16 cellular contexts compared by ENCODE assay signal in genomic region chr11:101430236-101430635, GRCh38.
A peak's percentile ranks its signal among the peaks of the same experiment; 100 is the strongest.
DNase-seq lines count a peak whose midpoint lies in the region; ATAC-seq and TF ChIP-seq lines count a peak whose summit lies in the region.
"Had no signal": no experiment of that assay in that cellular context is flagged by ENCODE, and none has a peak within 500 bp of the region (broad histone marks: within the 10 kb centered on the region; RNA-seq: fewer than 3 reads in every experiment).

No MANE protein-coding gene starts in this region.

- intact Hi-C loops in Right ventricle myocardium inferior (cut with DNase I) = no loop called here
- intact Hi-C loops in Right ventricle myocardium superior (cut with DNase I) = no loop called here
- intact Hi-C loops in mucosa of descending colon (cut with DNase I, micrococcal nuclease) = no loop called here
- intact Hi-C loops in uterus (cut with DNase I; ENCODE audit: low total_unique reads) = no loop called here

- H3K36me3 ChIP-seq in mucosa of descending colon (ENCODE audit: low read depth) (no peaks in the 10 kb centered on the region), uterus (no peaks in the 10 kb centered on the region)
- H3K36me3 ChIP-seq: MG63 had no signal

- H3K4me1 ChIP-seq in mucosa of descending colon (ENCODE audit: low read depth) = no peaks in the 10 kb centered on the region
- peaks cover 0 to 2% of the 10 kb centered on the region in 2 donors for H3K4me1 ChIP-seq in uterus
- H3K4me1 ChIP-seq: A549 had no signal

- peaks cover 20% of the 10 kb centered on the region for H3K9me3 Mint-ChIP-seq in WTC11

- no peaks in the 10 kb centered on the region for H3K27me3 Mint-ChIP-seq in WTC11 (ENCODE audit: low read depth)

- TF ChIP-seq POLR2A in uterus (IDR thresholded peaks at IDR 0.05) = no peak

- peak overlapping the region; percentile 60 to 74 for H3K27ac ChIP-seq in uterus
- H3K27ac ChIP-seq: A549, HL-60 had no signal

- ATAC-seq in Right ventricle myocardium inferior (peak; percentile 46), Right ventricle myocardium superior (ENCODE audit: poor library complexity) (no peak), WTC11 (peak; percentile 20), mucosa of descending colon (peak; percentile 32)
- ATAC-seq: A549 had no signal

- no peak for TF ChIP-seq CTCF in WTC11 (IDR thresholded peaks at IDR 0.05)
- no peak for TF ChIP-seq CTCF in mucosa of descending colon (IDR thresholded peaks at IDR 0.05)
- no peak for TF ChIP-seq CTCF in uterus (IDR thresholded peaks at IDR 0.05)

- POLR2A ChIA-PET in WTC11 (lab: Charles Lee) = no interaction called here

- peaks cover 27% of the 10 kb centered on the region for H3K4me1 Mint-ChIP-seq in WTC11
- H3K4me1 Mint-ChIP-seq: CD14-positive monocyte had no signal

- H3K36me3 Mint-ChIP-seq in WTC11 = no peaks in the 10 kb centered on the region
- H3K36me3 Mint-ChIP-seq: CD14-positive monocyte had no signal

- H3K9me3 ChIP-seq in mucosa of descending colon (no peaks in the 10 kb centered on the region), uterus (peaks cover 0 to 7% of the 10 kb centered on the region in 2 donors)
- H3K9me3 ChIP-seq: A549 had no signal

- no peak overlapping the region for H3K27ac Mint-ChIP-seq in WTC11
- H3K27ac Mint-ChIP-seq: CD14-positive monocyte had no signal

- no peaks in the 10 kb centered on the region for H3K27me3 ChIP-seq in uterus
- H3K27me3 ChIP-seq: MG63 had no signal

- H3K4me3 Mint-ChIP-seq in WTC11 = no peak overlapping the region
- H3K4me3 Mint-ChIP-seq: CD14-positive monocyte had no signal

- H3K4me3 ChIP-seq in mucosa of descending colon (no peak overlapping the region), uterus (no peak overlapping the region)
- H3K4me3 ChIP-seq: A549, MG63 had no signal

- no peak for DNase-seq in Right ventricle myocardium inferior (ENCODE audit: missing footprints)
- no peak for DNase-seq in Right ventricle myocardium superior
- DNase-seq in WTC11 (ENCODE audit: low spot score) = no peak
- DNase-seq in mucosa of descending colon = no peak
- no peak for DNase-seq in uterus
- DNase-seq in GM19240 (ENCODE audit: insufficient read length, low spot score) = no peak
- DNase-seq in T-helper 1 cell = no peak
- DNase-seq in HuH-7.5 (ENCODE audit: low spot score) = no peak
- DNase-seq: COR-L47, KG1, MG63, NCI-H1092 treated with DMSO at 0.1 percent for 48 hours, NCI-H1694 had no signal

- CTCF ChIA-PET in WTC11 (lab: Charles Lee) = interaction anchor here (1.1 to 3.1 kb wide), 4 partner anchors 9 to 577 kb away, joined by 3 to 22 read pairs (median 9); no protein-coding TSS in a partner anchor

TF ChIP-seq in WTC11, 78 proteins besides CTCF, POLR2A, EP300 and RAD21:
- no peak for TF ChIP-seq TCF7 (CRISPR knock-in tag; IDR thresholded peaks at IDR 0.05; ENCODE audit: low read depth)
- TF ChIP-seq ZNF138 (CRISPR knock-in tag; conservative IDR thresholded peaks at IDR 0.05) = no peak
- TF ChIP-seq, protein P1, sequence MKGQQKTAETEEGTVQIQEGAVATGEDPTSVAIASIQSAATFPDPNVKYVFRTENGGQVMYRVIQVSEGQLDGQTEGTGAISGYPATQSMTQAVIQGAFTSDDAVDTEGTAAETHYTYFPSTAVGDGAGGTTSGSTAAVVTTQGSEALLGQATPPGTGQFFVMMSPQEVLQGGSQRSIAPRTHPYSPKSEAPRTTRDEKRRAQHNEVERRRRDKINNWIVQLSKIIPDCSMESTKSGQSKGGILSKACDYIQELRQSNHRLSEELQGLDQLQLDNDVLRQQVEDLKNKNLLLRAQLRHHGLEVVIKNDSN (CRISPR knock-in tag; IDR thresholded peaks at IDR 0.05) = no peak
- peak; percentile 34; the same call in 1 of the 2 replicates for TF ChIP-seq NFYB (CRISPR knock-in tag; conservative IDR thresholded peaks at IDR 0.05; ENCODE audit: low read depth)
- TF ChIP-seq, protein P2, sequence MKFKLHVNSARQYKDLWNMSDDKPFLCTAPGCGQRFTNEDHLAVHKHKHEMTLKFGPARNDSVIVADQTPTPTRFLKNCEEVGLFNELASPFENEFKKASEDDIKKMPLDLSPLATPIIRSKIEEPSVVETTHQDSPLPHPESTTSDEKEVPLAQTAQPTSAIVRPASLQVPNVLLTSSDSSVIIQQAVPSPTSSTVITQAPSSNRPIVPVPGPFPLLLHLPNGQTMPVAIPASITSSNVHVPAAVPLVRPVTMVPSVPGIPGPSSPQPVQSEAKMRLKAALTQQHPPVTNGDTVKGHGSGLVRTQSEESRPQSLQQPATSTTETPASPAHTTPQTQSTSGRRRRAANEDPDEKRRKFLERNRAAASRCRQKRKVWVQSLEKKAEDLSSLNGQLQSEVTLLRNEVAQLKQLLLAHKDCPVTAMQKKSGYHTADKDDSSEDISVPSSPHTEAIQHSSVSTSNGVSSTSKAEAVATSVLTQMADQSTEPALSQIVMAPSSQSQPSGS (CRISPR knock-in tag; IDR thresholded peaks at IDR 0.05; ENCODE audit: borderline replicate concordance, low read depth) = no peak
- TF ChIP-seq ARID4B (CRISPR knock-in tag; IDR thresholded peaks at IDR 0.05; ENCODE audit: borderline replicate concordance) = no peak
- no peak for TF ChIP-seq ZNF317 (CRISPR knock-in tag; IDR thresholded peaks at IDR 0.05; ENCODE audit: borderline replicate concordance, low read depth)
- TF ChIP-seq, protein P3, sequence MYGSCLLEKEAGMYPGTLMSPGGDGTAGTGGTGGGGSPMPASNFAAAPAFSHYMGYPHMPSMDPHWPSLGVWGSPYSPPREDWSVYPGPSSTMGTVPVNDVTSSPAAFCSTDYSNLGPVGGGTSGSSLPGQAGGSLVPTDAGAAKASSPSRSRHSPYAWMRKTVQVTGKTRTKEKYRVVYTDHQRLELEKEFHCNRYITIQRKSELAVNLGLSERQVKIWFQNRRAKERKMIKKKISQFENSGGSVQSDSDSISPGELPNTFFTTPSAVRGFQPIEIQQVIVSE (CRISPR knock-in tag; IDR thresholded peaks at IDR 0.05; ENCODE audit: borderline replicate concordance) = no peak
